In the genomic region with DNA sequence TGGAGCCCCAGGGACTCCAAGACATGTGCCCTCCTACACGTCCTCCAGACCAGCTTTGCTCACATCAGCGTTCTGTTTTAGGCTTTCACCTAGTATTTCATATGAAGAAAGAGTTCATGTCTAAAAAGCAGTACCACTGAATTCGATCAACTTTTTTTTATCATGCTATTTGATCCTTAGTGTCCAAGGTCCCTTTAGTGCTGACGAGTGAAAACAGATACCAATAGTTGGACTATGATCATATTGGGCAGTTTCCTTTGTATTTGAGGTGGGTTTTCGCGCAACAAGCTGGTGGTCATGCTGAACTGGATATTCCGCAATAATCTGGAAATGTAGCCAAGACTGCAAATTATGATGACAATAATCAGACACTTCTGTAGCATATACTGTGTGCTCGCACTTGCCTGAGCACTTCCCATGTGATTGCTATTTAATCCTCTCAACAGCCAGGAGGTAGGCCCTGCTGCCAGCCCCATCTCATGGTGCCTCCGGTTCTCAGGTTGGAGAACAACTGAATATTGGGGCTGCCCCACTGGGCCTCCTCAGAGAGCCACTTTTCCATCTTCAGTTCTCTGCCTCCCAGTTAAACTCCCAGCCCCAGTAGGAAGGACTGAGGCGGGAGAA, we compare ENCODE assay signal across 22 cellular contexts.
"Had no signal": no experiment of that assay in that cellular context is flagged by ENCODE, and none has a peak within 500 bp of the region (broad histone marks: within the 10 kb centered on the region; RNA-seq: fewer than 3 reads in every experiment).

No MANE protein-coding gene starts in this region.

- H3K36me3 Mint-ChIP-seq: memory B cell; natural killer cell treated with Interleukin-12 subunit alpha and Interleukin-12 subunit beta and Interleukin-15 and Interleukin-18, amount 100 ng/mL, for 72 hours; stimulated activated effector memory CD8-positive, alpha-beta T cell treated with anti-CD3 and anti-CD28 coated beads, Interleukin-12 subunit alpha, Interleukin-12 subunit beta, amount 100 ng/mL, for 72 hours had no signal

- H2AFZ ChIP-seq: hepatocyte, parathyroid adenoma had no signal

- H3K4me1 Mint-ChIP-seq: memory B cell; stimulated activated effector memory CD8-positive, alpha-beta T cell treated with anti-CD3 and anti-CD28 coated beads, Interleukin-12 subunit alpha, Interleukin-12 subunit beta, amount 100 ng/mL, for 72 hours had no signal

- H3K79me2 ChIP-seq: hepatocyte, parathyroid adenoma had no signal

- FAIRE-seq: frontal cortex, kidney had no signal

- H3K4me1 ChIP-seq: lower lobe of right lung, parathyroid adenoma, prostate gland, suprapubic skin, thyroid gland, upper lobe of right lung, vagina had no signal

- H3K4me2 ChIP-seq: hepatocyte, smooth muscle cell had no signal

- H3K27ac Mint-ChIP-seq: memory B cell; natural killer cell treated with Interleukin-12 subunit alpha and Interleukin-12 subunit beta and Interleukin-15 and Interleukin-18, amount 100 ng/mL, for 72 hours; stimulated activated effector memory CD8-positive, alpha-beta T cell treated with anti-CD3 and anti-CD28 coated beads, Interleukin-12 subunit alpha, Interleukin-12 subunit beta, amount 100 ng/mL, for 72 hours had no signal

- H3K9me3 Mint-ChIP-seq: memory B cell; natural killer cell treated with Interleukin-12 subunit alpha and Interleukin-12 subunit beta and Interleukin-15 and Interleukin-18, amount 100 ng/mL, for 72 hours; stimulated activated effector memory CD8-positive, alpha-beta T cell treated with anti-CD3 and anti-CD28 coated beads, Interleukin-12 subunit alpha, Interleukin-12 subunit beta, amount 100 ng/mL, for 72 hours had no signal

- H3K36me3 ChIP-seq: lower lobe of right lung, prostate gland, sigmoid colon, suprapubic skin, thyroid gland, upper lobe of right lung, vagina had no signal

- H3K4me3 Mint-ChIP-seq: memory B cell; natural killer cell treated with Interleukin-12 subunit alpha and Interleukin-12 subunit beta and Interleukin-15 and Interleukin-18, amount 100 ng/mL, for 72 hours; stimulated activated effector memory CD8-positive, alpha-beta T cell treated with anti-CD3 and anti-CD28 coated beads, Interleukin-12 subunit alpha, Interleukin-12 subunit beta, amount 100 ng/mL, for 72 hours had no signal

- H3K4me3 ChIP-seq: coronary artery, hepatocyte, lower lobe of right lung, prostate gland, sigmoid colon, smooth muscle cell, suprapubic skin, thyroid gland, upper lobe of right lung, vagina had no signal

- ATAC-seq: left colon; lower lobe of right lung; natural killer cell treated with Interleukin-12 subunit alpha and Interleukin-12 subunit beta and Interleukin-15 and Interleukin-18, amount 100 ng/mL, for 72 hours; stimulated activated effector memory CD8-positive, alpha-beta T cell treated with anti-CD3 and anti-CD28 coated beads, Interleukin-12 subunit alpha, Interleukin-12 subunit beta, amount 100 ng/mL, for 72 hours; stimulated activated naive CD8-positive, alpha-beta T cell treated with anti-CD3 and anti-CD28 coated beads, Interleukin-15, Interleukin-2, amounts not matched to agents 100 U/mL and 50 U/mL, for 24 hours; upper lobe of right lung had no signal

- H3K9ac ChIP-seq: parathyroid adenoma had no signal

- H3K9me3 ChIP-seq: lower lobe of right lung, prostate gland, sigmoid colon, suprapubic skin, thyroid gland, upper lobe of right lung, vagina had no signal

- H3K27me3 ChIP-seq: hepatocyte, sigmoid colon, suprapubic skin, thyroid gland, upper lobe of right lung, vagina had no signal

- H3K27ac ChIP-seq: hepatocyte, lower lobe of right lung, parathyroid adenoma, prostate gland, sigmoid colon, suprapubic skin, thyroid gland, upper lobe of right lung, vagina had no signal

- DNase-seq: central memory CD4-positive, alpha-beta T cell; effector CD8-positive, alpha-beta T cell; kidney; left colon; lower lobe of right lung; midbrain; sigmoid colon; stimulated activated CD4-positive, alpha-beta T cell treated with anti-CD3 and anti-CD28 coated beads, Interleukin-2, amount 100 ng/mL, for 48 hours; stimulated activated naive CD8-positive, alpha-beta T cell treated with anti-CD3 and anti-CD28 coated beads, Interleukin-15, Interleukin-2, amounts not matched to agents 100 U/mL and 50 U/mL, for 24 hours; thyroid gland; upper lobe of right lung had no signal
